In genomic region chr13:97432917-97433726, GRCh38 we compare ENCODE assay signal across 8 cellular contexts. TPM values are rescaled to one million over a fixed set of nuclear protein-coding genes. Genes with fewer than 3 reads are reported as not detected.
DNase-seq lines count a peak whose midpoint lies in the region; ATAC-seq and TF ChIP-seq lines count a peak whose summit lies in the region.

No MANE protein-coding gene starts in this region.

- H3K4me1 Mint-ChIP-seq in naive thymus-derived CD8-positive, alpha-beta T cell = peaks cover 15 to 40% (median 32%) of the 10 kb centered on the region in 4 donors
- H3K4me1 Mint-ChIP-seq in stimulated activated naive B cell treated with anti-CD40 and anti-IgM and Interleukin-4, amounts not matched to agents 10 μg/mL and 1 μg/mL and 100 μg/mL, for 72 hours = peaks cover 8 to 19% of the 10 kb centered on the region in 2 donors

- H3K4me1 ChIP-seq in Loucy (ENCODE audit: insufficient read depth, low read length, poor library complexity, severe bottlenecking) = peaks cover 66% of the 10 kb centered on the region
- H3K4me1 ChIP-seq in RWPE2 (ENCODE audit: insufficient read depth, poor library complexity, severe bottlenecking) = peaks cover 7% of the 10 kb centered on the region

- H3K9me2 ChIP-seq in Loucy (replicated peaks; ENCODE audit: low read depth, low read length) = no peaks in the 10 kb centered on the region

- peak; percentile 100 for DNase-seq in ELF-1 (ENCODE audit: low read depth, low spot score)
- peak; percentile 84 for DNase-seq in H7
- DNase-seq in RWPE2 (ENCODE audit: low spot score) = peak; percentile 98
- peak; percentile 98 for DNase-seq in activated effector memory CD4-positive, alpha-beta T cell treated with Interleukin-2 at 50 U/mL for 16 hours
- DNase-seq in fibroblast of peridontal ligament (ENCODE audit: extremely low read depth) = peak; percentile 100
- peak; percentile 91 to 100 (median 98) for DNase-seq in naive thymus-derived CD8-positive, alpha-beta T cell
- DNase-seq in stimulated activated naive B cell treated with anti-CD40 and anti-IgM and Interleukin-4, amounts not matched to agents 10 μg/mL and 1 μg/mL and 100 μg/mL, for 72 hours = peak; percentile 100

- H3K36me3 Mint-ChIP-seq in naive thymus-derived CD8-positive, alpha-beta T cell = no peaks in the 10 kb centered on the region
- no peaks in the 10 kb centered on the region for H3K36me3 Mint-ChIP-seq in stimulated activated naive B cell treated with anti-CD40 and anti-IgM and Interleukin-4, amounts not matched to agents 10 μg/mL and 1 μg/mL and 100 μg/mL, for 72 hours

- no peaks in the 10 kb centered on the region for H3K9me3 ChIP-seq in Loucy (ENCODE audit: insufficient read depth, low read depth, low read length)
- H3K9me3 ChIP-seq in RWPE2 (ENCODE audit: severe bottlenecking) = no peaks in the 10 kb centered on the region

- peaks cover 2% of the 10 kb centered on the region; the same call in 1 of the 2 replicates for H3F3A ChIP-seq in Loucy (ENCODE audit: low read depth)

- peak overlapping the region; percentile 91 to 99 (median 96) for H3K4me3 Mint-ChIP-seq in naive thymus-derived CD8-positive, alpha-beta T cell
- H3K4me3 Mint-ChIP-seq in stimulated activated naive B cell treated with anti-CD40 and anti-IgM and Interleukin-4, amounts not matched to agents 10 μg/mL and 1 μg/mL and 100 μg/mL, for 72 hours = peak overlapping the region; percentile 85 to 93

- H4K20me1 ChIP-seq in Loucy (ENCODE audit: insufficient read depth, low read length, poor library complexity, severe bottlenecking) = peaks cover 25% of the 10 kb centered on the region

- H3K27me3 ChIP-seq in H7 (ENCODE audit: control insufficient read depth, insufficient read depth, low read length) (no peaks in the 10 kb centered on the region), Loucy (ENCODE audit: insufficient read depth, low read length, poor library complexity, severe bottlenecking) (no peaks in the 10 kb centered on the region), RWPE2 (ENCODE audit: insufficient read depth, poor library complexity, severe bottlenecking) (no peaks in the 10 kb centered on the region)

- no peaks in the 10 kb centered on the region for H3K9me3 Mint-ChIP-seq in naive thymus-derived CD8-positive, alpha-beta T cell
- no peaks in the 10 kb centered on the region for H3K9me3 Mint-ChIP-seq in stimulated activated naive B cell treated with anti-CD40 and anti-IgM and Interleukin-4, amounts not matched to agents 10 μg/mL and 1 μg/mL and 100 μg/mL, for 72 hours

- POLR2A ChIA-PET in naive thymus-derived CD8-positive, alpha-beta T cell (lab: Charles Lee) = interaction anchor here (0.8 to 1.9 kb wide), 16 partner anchors 25 to 1756 kb away, joined by 3 to 20 read pairs (median 4); partner anchors contain the start of genes DNAJC3 and MBNL2

- H3K27ac ChIP-seq in RWPE2 (ENCODE audit: poor library complexity, severe bottlenecking) = peak overlapping the region; percentile 74

- H3K27me3 Mint-ChIP-seq in naive thymus-derived CD8-positive, alpha-beta T cell = peaks cover 0 to 11% (median 4%) of the 10 kb centered on the region in 5 donors
- H3K27me3 Mint-ChIP-seq in stimulated activated naive B cell treated with anti-CD40 and anti-IgM and Interleukin-4, amounts not matched to agents 10 μg/mL and 1 μg/mL and 100 μg/mL, for 72 hours = no peaks in the 10 kb centered on the region

- peak overlapping the region; percentile 97 for H3K9ac ChIP-seq in Loucy (ENCODE audit: low read depth, low read length, poor library complexity, severe bottlenecking)

- H3K36me3 ChIP-seq in H7 (replicated peaks; ENCODE audit: control insufficient read depth, insufficient read depth, low read length) = no peaks in the 10 kb centered on the region; the same call in 1 of the 2 replicates
- no peaks in the 10 kb centered on the region for H3K36me3 ChIP-seq in Loucy (ENCODE audit: insufficient read depth, low read length)
- H3K36me3 ChIP-seq in RWPE2 (ENCODE audit: low read depth) = no peaks in the 10 kb centered on the region

- peak overlapping the region; percentile 70 for H3K4me3 ChIP-seq in H7 (ENCODE audit: insufficient read depth, low read depth, low read length)
- H3K4me3 ChIP-seq in Loucy (ENCODE audit: low read length, poor library complexity, severe bottlenecking) = peak overlapping the region; percentile 96
- H3K4me3 ChIP-seq in RWPE2 (ENCODE audit: severe bottlenecking) = peak overlapping the region; percentile 73

- H3K27ac Mint-ChIP-seq in naive thymus-derived CD8-positive, alpha-beta T cell = peak overlapping the region; percentile 94 to 100 (median 99)
- H3K27ac Mint-ChIP-seq in stimulated activated naive B cell treated with anti-CD40 and anti-IgM and Interleukin-4, amounts not matched to agents 10 μg/mL and 1 μg/mL and 100 μg/mL, for 72 hours = peak overlapping the region; percentile 97

- H3K4me2 ChIP-seq in Loucy (ENCODE audit: low read depth, low read length, poor library complexity, severe bottlenecking) = peak overlapping the region; percentile 85

- peak overlapping the region; percentile 91 for H2AFZ ChIP-seq in Loucy (ENCODE audit: low read length)

- peak; percentile 88 for ATAC-seq in RWPE2 (ENCODE audit: low read depth)
- ATAC-seq in naive thymus-derived CD8-positive, alpha-beta T cell = peak; percentile 79 to 81
- peak; percentile 84 to 86 for ATAC-seq in stimulated activated naive B cell treated with anti-CD40 and anti-IgM and Interleukin-4, amounts not matched to agents 10 μg/mL and 1 μg/mL and 100 μg/mL, for 72 hours (replicated peaks)

- no peak for TF ChIP-seq CTCF in Loucy (conservative IDR thresholded peaks at IDR 0.05; ENCODE audit: low read length)
- TF ChIP-seq CTCF in RWPE2 (IDR thresholded peaks at IDR 0.05; ENCODE audit: poor library complexity, severe bottlenecking) = no peak

- H3K79me2 ChIP-seq in Loucy (ENCODE audit: insufficient read depth, low read length) = peaks cover 48% of the 10 kb centered on the region

RNA-seq across cellular contexts. Expression of gene RAP2A, which starts 0.8 kb away (rescaled TPM):
- 44.5 and 48.0 TPM in 2 replicates for total RNA-seq in H7 (2014; rRNA removed; shearing (Covaris generic))
- 10 to 100 TPM; 17.7 to 19.2 TPM for total RNA-seq in naive thymus-derived CD8-positive, alpha-beta T cell
- polyA plus RNA-seq in naive thymus-derived CD8-positive, alpha-beta T cell = 1 to 10 TPM; 1.8 to 3.5 (median 3.3) TPM

Comparison
In these comparisons a context has a peak if more than half of its experiments do, and no peak if none do; other contexts are left out.
1. Peak in every context shown above with its lines: DNase-seq, ATAC-seq, H3K4me3 ChIP-seq and H3K27ac ChIP-seq.